ENCODE assay signal across 8 cellular contexts in the genomic region with DNA sequence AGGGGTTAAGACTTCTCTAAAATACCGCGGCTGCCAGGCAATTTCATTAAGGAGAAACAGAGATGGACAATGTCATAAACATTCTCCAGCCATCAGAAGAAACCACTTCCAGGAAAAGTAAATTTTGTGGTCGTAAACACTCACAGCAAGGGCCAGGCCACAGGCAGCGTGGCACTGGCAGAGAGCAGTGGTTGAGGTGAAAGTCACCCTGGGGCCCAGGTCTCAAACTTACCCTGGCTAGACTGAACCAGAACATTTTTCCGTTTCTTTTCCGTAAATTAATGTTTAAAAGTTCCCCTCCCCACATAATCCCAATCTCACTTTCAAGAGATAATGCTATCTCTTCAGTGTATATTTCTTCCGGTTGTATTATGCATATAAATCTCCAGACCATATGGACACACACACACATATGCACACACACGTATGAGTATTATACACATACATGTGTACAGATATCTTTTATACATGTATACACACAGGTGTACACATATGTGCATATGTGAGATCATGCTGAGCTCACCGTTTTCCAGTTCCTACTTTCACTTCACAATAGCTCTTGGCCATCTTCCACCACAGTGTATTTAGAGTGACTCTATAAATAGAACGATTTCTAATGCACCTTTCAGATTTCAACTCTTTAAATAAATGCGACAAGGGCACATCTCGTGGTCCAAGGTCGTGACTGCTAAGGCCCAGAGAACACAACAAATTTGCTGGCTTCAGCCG.
DNase-seq lines count a peak whose midpoint lies in the region; ATAC-seq and TF ChIP-seq lines count a peak whose summit lies in the region.

No MANE protein-coding gene starts in this region.

- ATAC-seq in GM18499 (IDR thresholded peaks at IDR 0.05; ENCODE audit: insufficient read depth, unreplicated experiment): peak; percentile 70
- peak; percentile 59 for ATAC-seq in GM21526 (IDR thresholded peaks at IDR 0.05; ENCODE audit: low FRiP score, unreplicated experiment)
- peak; percentile 59 for ATAC-seq in HG03520 (IDR thresholded peaks at IDR 0.05; ENCODE audit: unreplicated experiment)

- peak overlapping the region; percentile 42 to 46 for H3K27ac ChIP-seq in right atrium auricular region

- H3K27me3 ChIP-seq in right atrium auricular region: no peaks in the 10 kb centered on the region

- DNase-seq in right atrium auricular region (ENCODE audit: low spot score): peak; percentile 30
- DNase-seq in HK-2 (ENCODE audit: unreplicated experiment): no peak
- no peak for DNase-seq in SKM-1 (lab: John Stamatoyannopoulos, UW; ENCODE audit: unreplicated experiment)
- DNase-seq in LoVo (ENCODE audit: low spot score): no peak
- no peak for DNase-seq in SK-N-DZ (ENCODE audit: low spot score)

- no peak overlapping the region for H3K4me3 ChIP-seq in right atrium auricular region

- no peaks in the 10 kb centered on the region for H3K9me3 ChIP-seq in right atrium auricular region

- H3K36me3 ChIP-seq in right atrium auricular region: no peaks in the 10 kb centered on the region

- peaks cover 0 to 4% of the 10 kb centered on the region in 2 donors for H3K4me1 ChIP-seq in right atrium auricular region

- no peak for TF ChIP-seq CTCF in right atrium auricular region (IDR thresholded peaks at IDR 0.05)
